25 cellular contexts compared by ENCODE assay signal in genomic region chr1:36520771-36521420, GRCh38. TPM values are rescaled to one million over a fixed set of nuclear protein-coding genes. Genes with fewer than 3 reads are reported as not detected.
A peak's percentile ranks its signal among the peaks of the same experiment; 100 is the strongest.
DNase-seq lines count a peak whose midpoint lies in the region; ATAC-seq and TF ChIP-seq lines count a peak whose summit lies in the region.
"Had no signal": no experiment of that assay in that cellular context is flagged by ENCODE, and none has a peak within 500 bp of the region (broad histone marks: within the 10 kb centered on the region; RNA-seq: fewer than 3 reads in every experiment).

No MANE protein-coding gene starts in this region.

- DNase-seq in DMS153 treated with DMSO at 0.1 percent for 48 hours (lab: John Stamatoyannopoulos, UW; ENCODE audit: unreplicated experiment) (peak; percentile 15), DMS153 (lab: John Stamatoyannopoulos, UW) (no peak), NCI-H2107 treated with DMSO at 0.1 percent for 48 hours (lab: John Stamatoyannopoulos, UW; ENCODE audit: unreplicated experiment) (peak; percentile 64), mammary epithelial cell (peak; percentile 16), posterior vena cava (ENCODE audit: low spot score) (peak; percentile 73), DMS 273 (lab: John Stamatoyannopoulos, UW; ENCODE audit: unreplicated experiment) (no peak), kidney tubule cell (ENCODE audit: low spot score) (no peak)
- DNase-seq: CD8-positive, alpha-beta memory T cell; DND-41; foreskin keratinocyte; left ventricle myocardium superior; NCI-H446; NK-92 treated with Interleukin-12 subunit alpha and Interleukin-12 subunit beta, amount 100 ng/mL, for 24 hours; psoas muscle; SJCRH30; stimulated activated naive B cell treated with anti-CD40 and anti-IgM and Interleukin-4, amounts not matched to agents 10 μg/mL and 1 μg/mL and 100 μg/mL, for 72 hours; T-helper 1 cell had no signal

- H4K20me1 ChIP-seq in mammary epithelial cell (ENCODE audit: insufficient read depth, low read length): no peaks in the 10 kb centered on the region

- H3K27ac ChIP-seq in mammary epithelial cell (ENCODE audit: insufficient read depth, low read depth, low read length): no peak overlapping the region
- H3K27ac ChIP-seq: 22Rv1, ascending aorta, foreskin keratinocyte, psoas muscle, SJCRH30, thoracic aorta had no signal

- H2AFZ ChIP-seq in mammary epithelial cell (ENCODE audit: low read depth, low read length): no peak overlapping the region

- H3K4me3 ChIP-seq in mammary epithelial cell (replicated peaks in 1 of 3; ENCODE audit: insufficient read depth in 1 of 3, low read depth in 2 of 3, low read length in 3 of 3): no peak overlapping the region
- H3K4me3 ChIP-seq: ascending aorta, psoas muscle, SJCRH30, smooth muscle cell, thoracic aorta had no signal

- H3K9me3 ChIP-seq in mammary epithelial cell (replicated peaks; ENCODE audit: insufficient read depth, low read length): no peaks in the 10 kb centered on the region
- H3K9me3 ChIP-seq: ascending aorta, psoas muscle, SJCRH30, thoracic aorta had no signal

- H3K79me2 ChIP-seq in mammary epithelial cell (ENCODE audit: insufficient read depth, low read length): no peaks in the 10 kb centered on the region

- H3K36me3 ChIP-seq in mammary epithelial cell (ENCODE audit: insufficient read depth, low read length): no peaks in the 10 kb centered on the region
- H3K36me3 ChIP-seq: ascending aorta, SJCRH30, thoracic aorta had no signal

- TF ChIP-seq CTCF in mammary epithelial cell (conservative IDR thresholded peaks at IDR 0.05 in 1 of 2, IDR thresholded peaks at IDR 0.05 in 1 of 2; ENCODE audit: extremely low read depth in 1 of 2, insufficient read depth in 1 of 2, low read depth in 1 of 2, low read length in 2 of 2): no peak

- ATAC-seq in GM18861 (IDR thresholded peaks at IDR 0.05; ENCODE audit: unreplicated experiment): no peak
- ATAC-seq: activated naive CD4-positive, alpha-beta T cell treated with anti-CD3 and anti-CD28 coated beads, Interleukin-2, amount 50 U/mL, for 72 hours; foreskin keratinocyte; left ventricle myocardium superior; psoas muscle; stimulated activated naive B cell treated with anti-CD40 and anti-IgM and Interleukin-4, amounts not matched to agents 10 μg/mL and 1 μg/mL and 100 μg/mL, for 72 hours had no signal

- intact Hi-C loops in mammary epithelial cell (cut with micrococcal nuclease) (no loop called here), posterior vena cava (cut with DNase I) (no loop called here)

- in situ Hi-C loops in mammary epithelial cell (cut with MboI; ENCODE audit: low sequenced_read_pairs in 2 of 2): no loop called here

- no peak overlapping the region for H3K4me2 ChIP-seq in mammary epithelial cell (ENCODE audit: insufficient read depth, low read depth, low read length)
- H3K4me2 ChIP-seq: smooth muscle cell had no signal

- CTCF ChIA-PET in mammary epithelial cell (lab: Charles Lee; ENCODE audit: low non-redundant PET): no interaction called here

- no TSS peak for BruUV-seq in mammary epithelial cell (replicated peaks; lab: Mats Ljungman, UMichigan)

- H3K27me3 ChIP-seq in mammary epithelial cell (ENCODE audit: insufficient read depth, low read length): no peaks in the 10 kb centered on the region
- H3K27me3 ChIP-seq: ascending aorta, foreskin keratinocyte had no signal

- 35% methylated on average over 12 of the region's 12 CpGs for whole genome bisulfite sequencing in mammary epithelial cell (ENCODE audit: low coverage, missing lambda C conversion rate)

- H3K9ac ChIP-seq in mammary epithelial cell (ENCODE audit: insufficient read depth, low read length): no peak overlapping the region

- H3K4me1 ChIP-seq in mammary epithelial cell (ENCODE audit: insufficient read depth, low read length): peaks cover 7% of the 10 kb centered on the region
- H3K4me1 ChIP-seq: ascending aorta, foreskin keratinocyte, psoas muscle, SJCRH30 had no signal

- dilution Hi-C loops in mammary epithelial cell (cut with HindIII; ENCODE audit: low sequenced_read_pairs): no loop called here

RNA-seq across cellular contexts. Expression of gene CSF3R, which starts 38.2 kb away (rescaled TPM):
- not detected for total RNA-seq in mammary epithelial cell
- polyA plus RNA-seq in mammary epithelial cell: not detected
- not detected for polyA minus RNA-seq in mammary epithelial cell
- 10 to 100 TPM; 19.6 to 33.4 TPM for total RNA-seq in posterior vena cava
- total RNA-seq: activated CD8-positive, alpha-beta memory T cell treated with anti-CD3 and anti-CD28 coated beads for 36 hours; foreskin keratinocyte; neural crest cell; SJCRH30 had no signal
- polyA plus RNA-seq: CD8-positive, alpha-beta memory T cell; foreskin keratinocyte had no signal

RNA-seq across cellular contexts. Expression of gene MRPS15, which starts 56.7 kb away (rescaled TPM):
- total RNA-seq in mammary epithelial cell (100 to 1,000 TPM in 1 of 2 donors, 10 to 100 TPM in 1; 63.3 to 106 TPM), posterior vena cava (10 to 100 TPM; 46.4 to 48.3 TPM)
- polyA plus RNA-seq in mammary epithelial cell: 95.3 TPM
- polyA minus RNA-seq in mammary epithelial cell: 46.6 TPM

Comparison
In these comparisons a context has a peak if more than half of its experiments do, and no peak if none do; other contexts are left out.
1. DNase-seq: peak in DMS153 treated with DMSO at 0.1 percent for 48 hours (single experiment), NCI-H2107 treated with DMSO at 0.1 percent for 48 hours (single experiment), mammary epithelial cell (single experiment) and posterior vena cava (single experiment); none in DMS153 (single experiment), DMS 273 (single experiment) and kidney tubule cell (single experiment).
2. RNA of gene CSF3R, which starts 38.2 kb away (total RNA-seq): 19.6 to 33.4 TPM in posterior vena cava; not detected in mammary epithelial cell; every median in the first group is over 10 times any median in the second.